Comparison of ENCODE assay signal across 1 cellular context in genomic region chr2:238864207-238865014, GRCh38.
TF ChIP-seq lines count a peak whose summit lies in the region.

No MANE protein-coding gene starts in this region.

TF ChIP-seq in SK-N-SH, 30 proteins besides CTCF, POLR2A, EP300 and RAD21 (continued from another document):
- TF ChIP-seq, protein P1, sequence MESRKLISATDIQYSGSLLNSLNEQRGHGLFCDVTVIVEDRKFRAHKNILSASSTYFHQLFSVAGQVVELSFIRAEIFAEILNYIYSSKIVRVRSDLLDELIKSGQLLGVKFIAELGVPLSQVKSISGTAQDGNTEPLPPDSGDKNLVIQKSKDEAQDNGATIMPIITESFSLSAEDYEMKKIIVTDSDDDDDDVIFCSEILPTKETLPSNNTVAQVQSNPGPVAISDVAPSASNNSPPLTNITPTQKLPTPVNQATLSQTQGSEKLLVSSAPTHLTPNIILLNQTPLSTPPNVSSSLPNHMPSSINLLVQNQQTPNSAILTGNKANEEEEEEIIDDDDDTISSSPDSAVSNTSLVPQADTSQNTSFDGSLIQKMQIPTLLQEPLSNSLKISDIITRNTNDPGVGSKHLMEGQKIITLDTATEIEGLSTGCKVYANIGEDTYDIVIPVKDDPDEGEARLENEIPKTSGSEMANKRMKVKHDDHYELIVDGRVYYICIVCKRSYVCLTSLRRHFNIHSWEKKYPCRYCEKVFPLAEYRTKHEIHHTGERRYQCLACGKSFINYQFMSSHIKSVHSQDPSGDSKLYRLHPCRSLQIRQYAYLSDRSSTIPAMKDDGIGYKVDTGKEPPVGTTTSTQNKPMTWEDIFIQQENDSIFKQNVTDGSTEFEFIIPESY (IDR thresholded peaks at IDR 0.05; ENCODE audit: borderline replicate concordance, low read depth) = 0 out of 2 replicates have a peak, but pooled peaks have one; percentile 32
- TF ChIP-seq RFX5 (IDR thresholded peaks at IDR 0.05; ENCODE audit: low read length) = no peak
- TF ChIP-seq TCF12 (IDR thresholded peaks at IDR 0.05) = peak; percentile 81
- TF ChIP-seq MXI1 (IDR thresholded peaks at IDR 0.05; ENCODE audit: low read depth, low read length) = no peak
- TF ChIP-seq, protein P2, sequence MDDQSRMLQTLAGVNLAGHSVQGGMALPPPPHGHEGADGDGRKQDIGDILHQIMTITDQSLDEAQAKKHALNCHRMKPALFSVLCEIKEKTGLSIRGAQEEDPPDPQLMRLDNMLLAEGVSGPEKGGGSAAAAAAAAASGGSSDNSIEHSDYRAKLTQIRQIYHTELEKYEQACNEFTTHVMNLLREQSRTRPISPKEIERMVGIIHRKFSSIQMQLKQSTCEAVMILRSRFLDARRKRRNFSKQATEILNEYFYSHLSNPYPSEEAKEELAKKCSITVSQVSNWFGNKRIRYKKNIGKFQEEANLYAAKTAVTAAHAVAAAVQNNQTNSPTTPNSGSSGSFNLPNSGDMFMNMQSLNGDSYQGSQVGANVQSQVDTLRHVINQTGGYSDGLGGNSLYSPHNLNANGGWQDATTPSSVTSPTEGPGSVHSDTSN (IDR thresholded peaks at IDR 0.05) = peak; percentile 70
- TF ChIP-seq, protein P3, sequence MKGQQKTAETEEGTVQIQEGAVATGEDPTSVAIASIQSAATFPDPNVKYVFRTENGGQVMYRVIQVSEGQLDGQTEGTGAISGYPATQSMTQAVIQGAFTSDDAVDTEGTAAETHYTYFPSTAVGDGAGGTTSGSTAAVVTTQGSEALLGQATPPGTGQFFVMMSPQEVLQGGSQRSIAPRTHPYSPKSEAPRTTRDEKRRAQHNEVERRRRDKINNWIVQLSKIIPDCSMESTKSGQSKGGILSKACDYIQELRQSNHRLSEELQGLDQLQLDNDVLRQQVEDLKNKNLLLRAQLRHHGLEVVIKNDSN (IDR thresholded peaks at IDR 0.05; ENCODE audit: borderline replicate concordance, low read depth) = no peak
- TF ChIP-seq, protein P4, sequence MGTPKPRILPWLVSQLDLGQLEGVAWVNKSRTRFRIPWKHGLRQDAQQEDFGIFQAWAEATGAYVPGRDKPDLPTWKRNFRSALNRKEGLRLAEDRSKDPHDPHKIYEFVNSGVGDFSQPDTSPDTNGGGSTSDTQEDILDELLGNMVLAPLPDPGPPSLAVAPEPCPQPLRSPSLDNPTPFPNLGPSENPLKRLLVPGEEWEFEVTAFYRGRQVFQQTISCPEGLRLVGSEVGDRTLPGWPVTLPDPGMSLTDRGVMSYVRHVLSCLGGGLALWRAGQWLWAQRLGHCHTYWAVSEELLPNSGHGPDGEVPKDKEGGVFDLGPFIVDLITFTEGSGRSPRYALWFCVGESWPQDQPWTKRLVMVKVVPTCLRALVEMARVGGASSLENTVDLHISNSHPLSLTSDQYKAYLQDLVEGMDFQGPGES (IDR thresholded peaks at IDR 0.05; ENCODE audit: low read depth, low read length) = no peak
- TF ChIP-seq TEAD4 (IDR thresholded peaks at IDR 0.05; ENCODE audit: borderline replicate concordance, insufficient read depth) = peak; percentile 85
- TF ChIP-seq RCOR1 (IDR thresholded peaks at IDR 0.05; ENCODE audit: low read length) = no peak
- no peak for TF ChIP-seq GATA2 (CRISPR knock-in tag; IDR thresholded peaks at IDR 0.05)
- no peak for TF ChIP-seq ELF1 (IDR thresholded peaks at IDR 0.05)
- peak; percentile 51; the same call in 1 of the 2 replicates for TF ChIP-seq TAF1 (IDR thresholded peaks at IDR 0.05; ENCODE audit: borderline replicate concordance, low read depth, low read length)
- TF ChIP-seq CHD2 (IDR thresholded peaks at IDR 0.05; ENCODE audit: low read length, partially characterized antibody) = no peak
- TF ChIP-seq, protein P5, sequence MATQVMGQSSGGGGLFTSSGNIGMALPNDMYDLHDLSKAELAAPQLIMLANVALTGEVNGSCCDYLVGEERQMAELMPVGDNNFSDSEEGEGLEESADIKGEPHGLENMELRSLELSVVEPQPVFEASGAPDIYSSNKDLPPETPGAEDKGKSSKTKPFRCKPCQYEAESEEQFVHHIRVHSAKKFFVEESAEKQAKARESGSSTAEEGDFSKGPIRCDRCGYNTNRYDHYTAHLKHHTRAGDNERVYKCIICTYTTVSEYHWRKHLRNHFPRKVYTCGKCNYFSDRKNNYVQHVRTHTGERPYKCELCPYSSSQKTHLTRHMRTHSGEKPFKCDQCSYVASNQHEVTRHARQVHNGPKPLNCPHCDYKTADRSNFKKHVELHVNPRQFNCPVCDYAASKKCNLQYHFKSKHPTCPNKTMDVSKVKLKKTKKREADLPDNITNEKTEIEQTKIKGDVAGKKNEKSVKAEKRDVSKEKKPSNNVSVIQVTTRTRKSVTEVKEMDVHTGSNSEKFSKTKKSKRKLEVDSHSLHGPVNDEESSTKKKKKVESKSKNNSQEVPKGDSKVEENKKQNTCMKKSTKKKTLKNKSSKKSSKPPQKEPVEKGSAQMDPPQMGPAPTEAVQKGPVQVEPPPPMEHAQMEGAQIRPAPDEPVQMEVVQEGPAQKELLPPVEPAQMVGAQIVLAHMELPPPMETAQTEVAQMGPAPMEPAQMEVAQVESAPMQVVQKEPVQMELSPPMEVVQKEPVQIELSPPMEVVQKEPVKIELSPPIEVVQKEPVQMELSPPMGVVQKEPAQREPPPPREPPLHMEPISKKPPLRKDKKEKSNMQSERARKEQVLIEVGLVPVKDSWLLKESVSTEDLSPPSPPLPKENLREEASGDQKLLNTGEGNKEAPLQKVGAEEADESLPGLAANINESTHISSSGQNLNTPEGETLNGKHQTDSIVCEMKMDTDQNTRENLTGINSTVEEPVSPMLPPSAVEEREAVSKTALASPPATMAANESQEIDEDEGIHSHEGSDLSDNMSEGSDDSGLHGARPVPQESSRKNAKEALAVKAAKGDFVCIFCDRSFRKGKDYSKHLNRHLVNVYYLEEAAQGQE (IDR thresholded peaks at IDR 0.05; ENCODE audit: low read depth, low read length) = peak; percentile 52; the same call in 1 of the 2 replicates
- TF ChIP-seq SMC3 (IDR thresholded peaks at IDR 0.05; ENCODE audit: low read depth, low read length) = no peak
